Comparison of ENCODE assay signal across 29 cellular contexts in the genomic region with DNA sequence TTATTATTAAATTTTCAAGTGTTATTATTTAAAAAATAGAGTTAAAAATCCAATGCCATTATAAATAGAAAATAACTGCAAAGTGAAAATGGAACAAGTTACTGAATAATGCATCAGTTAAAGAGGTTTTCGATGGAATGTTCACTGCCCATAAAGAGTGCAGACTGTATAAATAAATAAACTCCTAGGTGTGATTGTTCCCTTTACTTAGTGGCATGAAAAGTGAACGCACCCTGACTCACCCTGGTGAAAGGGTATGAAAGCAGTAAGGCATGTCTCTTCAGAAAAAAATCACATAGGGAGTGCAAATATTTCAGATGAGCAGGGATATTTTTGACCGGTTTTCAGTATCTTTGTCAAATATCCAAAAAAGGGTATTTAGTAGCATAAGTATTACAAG.
"Had no signal": no experiment of that assay in that cellular context is flagged by ENCODE, and none has a peak within 500 bp of the region (broad histone marks: within the 10 kb centered on the region; RNA-seq: fewer than 3 reads in every experiment).

No MANE protein-coding gene starts in this region.

- H3K4me3 ChIP-seq: colonic mucosa, esophagus squamous epithelium, left lung, mucosa of descending colon, neural progenitor cell, sigmoid colon, thoracic aorta, tibial nerve, upper lobe of left lung had no signal

- H3K27ac Mint-ChIP-seq: dendritic cell treated with granulocyte-macrophage colony-stimulating factor and Interleukin-4, amounts not matched to agents 40 ng/mL and 50 ng/mL, for 4 days; immature natural killer cell; mesothelial cell of epicardium; naive B cell; neural progenitor cell; progenitor cell of endocrine pancreas; stimulated activated naive B cell treated with anti-CD40 and anti-IgM and Interleukin-4, amounts not matched to agents 10 μg/mL and 1 μg/mL and 100 μg/mL, for 72 hours; stimulated activated naive CD8-positive, alpha-beta T cell treated with anti-CD3 and anti-CD28 coated beads, Interleukin-15, Interleukin-2, amounts not matched to agents 100 ng/mL and 50 ng/mL, for 24 hours had no signal

- H3K9me3 ChIP-seq: colonic mucosa, esophagus squamous epithelium, left lung, mucosa of descending colon, sigmoid colon, thoracic aorta, tibial nerve, upper lobe of left lung had no signal

- H3K4me1 ChIP-seq: colonic mucosa, esophagus squamous epithelium, left lung, neural progenitor cell, sigmoid colon, tibial nerve, upper lobe of left lung had no signal

- H3K4me1 Mint-ChIP-seq: immature natural killer cell; naive B cell; neural progenitor cell; stimulated activated naive B cell treated with anti-CD40 and anti-IgM and Interleukin-4, amounts not matched to agents 10 μg/mL and 1 μg/mL and 100 μg/mL, for 72 hours had no signal

- H3K27me3 ChIP-seq: colonic mucosa, esophagus squamous epithelium, left lung, neural progenitor cell, sigmoid colon, tibial nerve, upper lobe of left lung had no signal

- H3K79me2 ChIP-seq: parathyroid adenoma had no signal

- H2AFZ ChIP-seq: neural progenitor cell, parathyroid adenoma had no signal

- H3K9ac ChIP-seq: neural progenitor cell, parathyroid adenoma had no signal

- H3K9me3 Mint-ChIP-seq: endodermal cell; nephron; neural progenitor cell; stimulated activated naive CD8-positive, alpha-beta T cell treated with anti-CD3 and anti-CD28 coated beads, Interleukin-15, Interleukin-2, amounts not matched to agents 100 ng/mL and 50 ng/mL, for 24 hours had no signal

- H3K36me3 Mint-ChIP-seq: immature natural killer cell; mesothelial cell of epicardium; naive B cell; neural progenitor cell; stimulated activated naive B cell treated with anti-CD40 and anti-IgM and Interleukin-4, amounts not matched to agents 10 μg/mL and 1 μg/mL and 100 μg/mL, for 72 hours had no signal

- DNase-seq: colonic mucosa; effector CD8-positive, alpha-beta T cell; endodermal cell; erythroblast; esophagus squamous epithelium; foreskin melanocyte; hypothalamus; immature natural killer cell; islet precursor cell; left cardiac atrium; left lung; mesenchymal stem cell; mucosa of descending colon; naive B cell; right cardiac atrium; sigmoid colon; stimulated activated CD4-positive, alpha-beta T cell treated with anti-CD3 and anti-CD28 coated beads, Interleukin-15, amount 100 ng/mL, for 24 hours; stimulated activated CD4-positive, alpha-beta T cell treated with anti-CD3 and anti-CD28 coated beads, Interleukin-2, amount 100 ng/mL, for 48 hours; stimulated activated naive B cell treated with anti-CD40 and anti-IgM and Interleukin-4, amounts not matched to agents 10 μg/mL and 1 μg/mL and 100 μg/mL, for 72 hours; upper lobe of left lung had no signal

- H3K4me2 ChIP-seq: neural progenitor cell had no signal

- H3K4me3 Mint-ChIP-seq: dendritic cell treated with granulocyte-macrophage colony-stimulating factor and Interleukin-4, amounts not matched to agents 40 ng/mL and 50 ng/mL, for 4 days; endodermal cell; immature natural killer cell; mesothelial cell of epicardium; naive B cell; nephron; neural progenitor cell; stimulated activated naive B cell treated with anti-CD40 and anti-IgM and Interleukin-4, amounts not matched to agents 10 μg/mL and 1 μg/mL and 100 μg/mL, for 72 hours; stimulated activated naive CD8-positive, alpha-beta T cell treated with anti-CD3 and anti-CD28 coated beads, Interleukin-15, Interleukin-2, amounts not matched to agents 100 ng/mL and 50 ng/mL, for 24 hours had no signal

- H3K36me3 ChIP-seq: colonic mucosa, esophagus squamous epithelium, left lung, neural progenitor cell, sigmoid colon, thoracic aorta, tibial nerve, upper lobe of left lung had no signal

- H3K27ac ChIP-seq: colonic mucosa, esophagus squamous epithelium, left lung, neural progenitor cell, parathyroid adenoma, sigmoid colon, thoracic aorta, tibial nerve, upper lobe of left lung had no signal

- ATAC-seq: left cardiac atrium; left lung; mucosa of descending colon; right cardiac atrium; stimulated activated naive B cell treated with anti-CD40 and anti-IgM and Interleukin-4, amounts not matched to agents 10 μg/mL and 1 μg/mL and 100 μg/mL, for 72 hours had no signal

- H3K27me3 Mint-ChIP-seq: dendritic cell treated with granulocyte-macrophage colony-stimulating factor and Interleukin-4, amounts not matched to agents 40 ng/mL and 50 ng/mL, for 4 days; naive B cell; progenitor cell of endocrine pancreas; stimulated activated naive B cell treated with anti-CD40 and anti-IgM and Interleukin-4, amounts not matched to agents 10 μg/mL and 1 μg/mL and 100 μg/mL, for 72 hours; stimulated activated naive CD8-positive, alpha-beta T cell treated with anti-CD3 and anti-CD28 coated beads, Interleukin-15, Interleukin-2, amounts not matched to agents 100 ng/mL and 50 ng/mL, for 24 hours had no signal
